Comparison of ENCODE assay signal across 1 cellular context in the genomic region with DNA sequence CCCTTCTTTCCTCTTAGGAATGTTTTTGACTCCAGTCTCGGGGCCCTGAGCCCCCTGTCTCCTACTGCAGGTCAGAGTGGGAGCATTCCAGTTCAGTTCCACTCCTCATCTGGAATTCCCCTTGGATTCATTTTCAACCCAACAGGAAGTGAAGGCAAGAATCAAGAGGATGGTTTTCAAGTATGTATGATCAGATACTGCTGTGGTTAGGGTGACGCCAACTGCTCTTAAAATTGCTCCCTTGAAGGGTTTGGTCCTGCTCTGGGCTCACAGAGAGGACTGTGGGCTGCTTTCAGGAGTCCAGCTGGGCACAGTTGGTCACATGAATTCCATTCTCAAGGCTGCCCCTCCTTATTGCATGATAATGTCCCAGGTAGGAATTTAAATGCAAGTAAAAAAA.
TF ChIP-seq lines count a peak whose summit lies in the region.

No MANE protein-coding gene starts in this region.

TF ChIP-seq in GM23338, 12 proteins besides CTCF, POLR2A, EP300 and RAD21:
- TF ChIP-seq EZH2phosphoT487 (IDR thresholded peaks at IDR 0.05; ENCODE audit: unreplicated experiment), result no peak
- TF ChIP-seq ZNF331 (CRISPR knock-in tag; IDR thresholded peaks at IDR 0.05; ENCODE audit: low read depth), result no peak
- TF ChIP-seq ETS1 (IDR thresholded peaks at IDR 0.05), result no peak
- TF ChIP-seq CREB1 (CRISPR knock-in tag; IDR thresholded peaks at IDR 0.05; ENCODE audit: low read depth), result no peak
- no peak for TF ChIP-seq NANOG (IDR thresholded peaks at IDR 0.05; ENCODE audit: borderline replicate concordance)
- no peak for TF ChIP-seq REST (IDR thresholded peaks at IDR 0.05; ENCODE audit: unreplicated experiment)
- TF ChIP-seq, protein P1, sequence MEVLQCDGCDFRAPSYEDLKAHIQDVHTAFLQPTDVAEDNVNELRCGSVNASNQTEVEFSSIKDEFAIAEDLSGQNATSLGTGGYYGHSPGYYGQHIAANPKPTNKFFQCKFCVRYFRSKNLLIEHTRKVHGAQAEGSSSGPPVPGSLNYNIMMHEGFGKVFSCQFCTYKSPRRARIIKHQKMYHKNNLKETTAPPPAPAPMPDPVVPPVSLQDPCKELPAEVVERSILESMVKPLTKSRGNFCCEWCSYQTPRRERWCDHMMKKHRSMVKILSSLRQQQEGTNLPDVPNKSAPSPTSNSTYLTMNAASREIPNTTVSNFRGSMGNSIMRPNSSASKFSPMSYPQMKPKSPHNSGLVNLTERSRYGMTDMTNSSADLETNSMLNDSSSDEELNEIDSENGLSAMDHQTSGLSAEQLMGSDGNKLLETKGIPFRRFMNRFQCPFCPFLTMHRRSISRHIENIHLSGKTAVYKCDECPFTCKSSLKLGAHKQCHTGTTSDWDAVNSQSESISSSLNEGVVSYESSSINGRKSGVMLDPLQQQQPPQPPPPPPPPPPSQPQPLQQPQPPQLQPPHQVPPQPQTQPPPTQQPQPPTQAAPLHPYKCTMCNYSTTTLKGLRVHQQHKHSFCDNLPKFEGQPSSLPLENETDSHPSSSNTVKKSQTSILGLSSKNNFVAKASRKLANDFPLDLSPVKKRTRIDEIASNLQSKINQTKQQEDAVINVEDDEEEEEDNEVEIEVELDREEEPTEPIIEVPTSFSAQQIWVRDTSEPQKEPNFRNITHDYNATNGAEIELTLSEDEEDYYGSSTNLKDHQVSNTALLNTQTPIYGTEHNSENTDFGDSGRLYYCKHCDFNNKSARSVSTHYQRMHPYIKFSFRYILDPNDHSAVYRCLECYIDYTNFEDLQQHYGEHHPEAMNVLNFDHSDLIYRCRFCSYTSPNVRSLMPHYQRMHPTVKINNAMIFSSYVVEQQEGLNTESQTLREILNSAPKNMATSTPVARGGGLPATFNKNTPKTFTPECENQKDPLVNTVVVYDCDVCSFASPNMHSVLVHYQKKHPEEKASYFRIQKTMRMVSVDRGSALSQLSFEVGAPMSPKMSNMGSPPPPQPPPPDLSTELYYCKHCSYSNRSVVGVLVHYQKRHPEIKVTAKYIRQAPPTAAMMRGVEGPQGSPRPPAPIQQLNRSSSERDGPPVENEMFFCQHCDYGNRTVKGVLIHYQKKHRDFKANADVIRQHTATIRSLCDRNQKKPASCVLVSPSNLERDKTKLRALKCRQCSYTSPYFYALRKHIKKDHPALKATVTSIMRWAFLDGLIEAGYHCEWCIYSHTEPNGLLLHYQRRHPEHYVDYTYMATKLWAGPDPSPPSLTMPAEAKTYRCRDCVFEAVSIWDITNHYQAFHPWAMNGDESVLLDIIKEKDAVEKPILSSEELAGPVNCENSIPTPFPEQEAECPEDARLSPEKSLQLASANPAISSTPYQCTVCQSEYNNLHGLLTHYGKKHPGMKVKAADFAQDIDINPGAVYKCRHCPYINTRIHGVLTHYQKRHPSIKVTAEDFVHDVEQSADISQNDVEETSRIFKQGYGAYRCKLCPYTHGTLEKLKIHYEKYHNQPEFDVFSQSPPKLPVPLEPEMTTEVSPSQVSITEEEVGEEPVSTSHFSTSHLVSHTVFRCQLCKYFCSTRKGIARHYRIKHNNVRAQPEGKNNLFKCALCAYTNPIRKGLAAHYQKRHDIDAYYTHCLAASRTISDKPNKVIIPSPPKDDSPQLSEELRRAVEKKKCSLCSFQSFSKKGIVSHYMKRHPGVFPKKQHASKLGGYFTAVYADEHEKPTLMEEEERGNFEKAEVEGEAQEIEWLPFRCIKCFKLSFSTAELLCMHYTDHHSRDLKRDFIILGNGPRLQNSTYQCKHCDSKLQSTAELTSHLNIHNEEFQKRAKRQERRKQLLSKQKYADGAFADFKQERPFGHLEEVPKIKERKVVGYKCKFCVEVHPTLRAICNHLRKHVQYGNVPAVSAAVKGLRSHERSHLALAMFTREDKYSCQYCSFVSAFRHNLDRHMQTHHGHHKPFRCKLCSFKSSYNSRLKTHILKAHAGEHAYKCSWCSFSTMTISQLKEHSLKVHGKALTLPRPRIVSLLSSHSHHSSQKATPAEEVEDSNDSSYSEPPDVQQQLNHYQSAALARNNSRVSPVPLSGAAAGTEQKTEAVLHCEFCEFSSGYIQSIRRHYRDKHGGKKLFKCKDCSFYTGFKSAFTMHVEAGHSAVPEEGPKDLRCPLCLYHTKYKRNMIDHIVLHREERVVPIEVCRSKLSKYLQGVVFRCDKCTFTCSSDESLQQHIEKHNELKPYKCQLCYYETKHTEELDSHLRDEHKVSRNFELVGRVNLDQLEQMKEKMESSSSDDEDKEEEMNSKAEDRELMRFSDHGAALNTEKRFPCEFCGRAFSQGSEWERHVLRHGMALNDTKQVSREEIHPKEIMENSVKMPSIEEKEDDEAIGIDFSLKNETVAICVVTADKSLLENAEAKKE (CRISPR knock-in tag; IDR thresholded peaks at IDR 0.05), result no peak
- no peak for TF ChIP-seq EZH2 (IDR thresholded peaks at IDR 0.05; ENCODE audit: low read depth, unreplicated experiment)
- TF ChIP-seq ZNF114 (CRISPR knock-in tag; IDR thresholded peaks at IDR 0.05), result no peak
- TF ChIP-seq JUNB (IDR thresholded peaks at IDR 0.05; ENCODE audit: unreplicated experiment), result no peak
- TF ChIP-seq STAT1 (IDR thresholded peaks at IDR 0.05; ENCODE audit: unreplicated experiment), result no peak
- no peak for TF ChIP-seq POLR2AphosphoS5 (IDR thresholded peaks at IDR 0.05; ENCODE audit: low read depth)
